Comparison of ENCODE assay signal across 12 cellular contexts in genomic region chr10:78774999-78775711, GRCh38.
DNase-seq lines count a peak whose midpoint lies in the region; ATAC-seq and TF ChIP-seq lines count a peak whose summit lies in the region.
"Had no signal": no experiment of that assay in that cellular context is flagged by ENCODE, and none has a peak within 500 bp of the region (broad histone marks: within the 10 kb centered on the region; RNA-seq: fewer than 3 reads in every experiment).

No MANE protein-coding gene starts in this region.

- no peak overlapping the region for H3K4me3 ChIP-seq in endodermal cell (ENCODE audit: low read length)
- H3K4me3 ChIP-seq: BLaER1 had no signal

- H3K27ac ChIP-seq in endodermal cell (ENCODE audit: low read depth, low read length) = no peak overlapping the region
- H3K27ac ChIP-seq: BLaER1 had no signal

- no peaks in the 10 kb centered on the region for H3K27me3 ChIP-seq in endodermal cell (ENCODE audit: control insufficient read depth, insufficient read depth, low read length, poor library complexity, severe bottlenecking)
- H3K27me3 ChIP-seq: BLaER1 had no signal

- H3K27ac Mint-ChIP-seq in endodermal cell (peak overlapping the region; percentile 68), neural crest cell (ENCODE audit: unreplicated experiment) (peak overlapping the region; percentile 62), T-helper 17 cell (no peak overlapping the region)
- H3K27ac Mint-ChIP-seq: IgD-negative memory B cell; natural killer cell treated with Interleukin-12 subunit alpha and Interleukin-12 subunit beta and Interleukin-15 and Interleukin-18, amount 100 ng/mL, for 72 hours had no signal

- H3K36me3 ChIP-seq in endodermal cell (ENCODE audit: control insufficient read depth, insufficient read depth, low read length) = no peaks in the 10 kb centered on the region
- H3K36me3 ChIP-seq: BLaER1 had no signal

- peaks cover 14% of the 10 kb centered on the region for H3K4me1 Mint-ChIP-seq in endodermal cell
- H3K4me1 Mint-ChIP-seq in neural crest cell = peaks cover 42% of the 10 kb centered on the region
- peaks cover 4% of the 10 kb centered on the region for H3K4me1 Mint-ChIP-seq in T-helper 17 cell

- H3K27me3 Mint-ChIP-seq in endodermal cell (ENCODE audit: insufficient read depth) (peaks cover 1% of the 10 kb centered on the region), neural crest cell (ENCODE audit: low read depth) (no peaks in the 10 kb centered on the region), T-helper 17 cell (peaks cover 21% of the 10 kb centered on the region)
- H3K27me3 Mint-ChIP-seq: IgD-negative memory B cell; natural killer cell treated with Interleukin-12 subunit alpha and Interleukin-12 subunit beta and Interleukin-15 and Interleukin-18, amount 100 ng/mL, for 72 hours had no signal

- DNase-seq in AG08395 (ENCODE audit: low spot score) (peak; percentile 36), NCI-H2029 treated with DMSO at 0.1 percent for 48 hours (lab: John Stamatoyannopoulos, UW) (peak; percentile 32), endodermal cell (peak; percentile 69), neural crest cell (ENCODE audit: low read depth, low spot score) (no peak), T-helper 17 cell (no peak), G401 (ENCODE audit: low spot score) (no peak), dedifferentiated amniotic fluid mesenchymal stem cell (ENCODE audit: extremely low spot score) (no peak)
- DNase-seq: RPMI8226 had no signal

- H3K9ac ChIP-seq in endodermal cell (ENCODE audit: extremely low read depth, low read length, poor library complexity, severe bottlenecking) = no peak overlapping the region
- H3K9ac ChIP-seq: BLaER1 had no signal

- H3K9me3 ChIP-seq in endodermal cell (ENCODE audit: control insufficient read depth, low read length) (no peaks in the 10 kb centered on the region), T-helper 17 cell (ENCODE audit: control insufficient read depth, low read length, poor library complexity, severe bottlenecking) (no peaks in the 10 kb centered on the region)
- H3K9me3 ChIP-seq: BLaER1 had no signal

- 76 to 87% methylated on average over 10 to 14 of the region's 14 CpGs for WGBS in endodermal cell (ENCODE audit: insufficient coverage in 1 of 2, insufficient read length in 1 of 2), 2 experiments

- ATAC-seq in T-helper 17 cell = no peak
- ATAC-seq in HG02981 (IDR thresholded peaks at IDR 0.05; ENCODE audit: unreplicated experiment) = no peak
- ATAC-seq: natural killer cell treated with Interleukin-12 subunit alpha and Interleukin-12 subunit beta and Interleukin-15 and Interleukin-18, amount 100 ng/mL, for 72 hours had no signal

- no peaks in the 10 kb centered on the region for H3K36me3 Mint-ChIP-seq in endodermal cell (ENCODE audit: low read depth)
- no peaks in the 10 kb centered on the region for H3K36me3 Mint-ChIP-seq in neural crest cell (ENCODE audit: low read depth)
- peaks cover 2% of the 10 kb centered on the region for H3K36me3 Mint-ChIP-seq in T-helper 17 cell (ENCODE audit: low read depth)
- H3K36me3 Mint-ChIP-seq: IgD-negative memory B cell; natural killer cell treated with Interleukin-12 subunit alpha and Interleukin-12 subunit beta and Interleukin-15 and Interleukin-18, amount 100 ng/mL, for 72 hours had no signal

- H3K4me1 ChIP-seq in endodermal cell (ENCODE audit: control insufficient read depth, insufficient read depth, low read length) = no peaks in the 10 kb centered on the region
- H3K4me1 ChIP-seq: BLaER1 had no signal

- no peak overlapping the region for H3K4me3 Mint-ChIP-seq in endodermal cell
- H3K4me3 Mint-ChIP-seq in neural crest cell = no peak overlapping the region
- no peak overlapping the region for H3K4me3 Mint-ChIP-seq in T-helper 17 cell
- H3K4me3 Mint-ChIP-seq: IgD-negative memory B cell; natural killer cell treated with Interleukin-12 subunit alpha and Interleukin-12 subunit beta and Interleukin-15 and Interleukin-18, amount 100 ng/mL, for 72 hours had no signal

- H3K9me3 Mint-ChIP-seq in endodermal cell (no peaks in the 10 kb centered on the region), neural crest cell (no peaks in the 10 kb centered on the region)
- H3K9me3 Mint-ChIP-seq: IgD-negative memory B cell; natural killer cell treated with Interleukin-12 subunit alpha and Interleukin-12 subunit beta and Interleukin-15 and Interleukin-18, amount 100 ng/mL, for 72 hours had no signal

- TF ChIP-seq CTCF in endodermal cell (conservative IDR thresholded peaks at IDR 0.05) = peak; percentile 28
- no peak for TF ChIP-seq CTCF in neural crest cell (conservative IDR thresholded peaks at IDR 0.05)

- in situ Hi-C loops in G401 (cut with HindIII; ENCODE audit: low sequenced_read_pairs) = no loop called here

Comparison
In these comparisons a context has a peak if more than half of its experiments do, and no peak if none do; other contexts are left out.
1. DNase-seq: peak in AG08395 (single experiment), NCI-H2029 treated with DMSO at 0.1 percent for 48 hours (single experiment) and endodermal cell (single experiment); none in neural crest cell (single experiment), T-helper 17 cell (0 of 3), G401 (single experiment) and dedifferentiated amniotic fluid mesenchymal stem cell (single experiment).